9 cellular contexts compared by ENCODE assay signal in the genomic region with DNA sequence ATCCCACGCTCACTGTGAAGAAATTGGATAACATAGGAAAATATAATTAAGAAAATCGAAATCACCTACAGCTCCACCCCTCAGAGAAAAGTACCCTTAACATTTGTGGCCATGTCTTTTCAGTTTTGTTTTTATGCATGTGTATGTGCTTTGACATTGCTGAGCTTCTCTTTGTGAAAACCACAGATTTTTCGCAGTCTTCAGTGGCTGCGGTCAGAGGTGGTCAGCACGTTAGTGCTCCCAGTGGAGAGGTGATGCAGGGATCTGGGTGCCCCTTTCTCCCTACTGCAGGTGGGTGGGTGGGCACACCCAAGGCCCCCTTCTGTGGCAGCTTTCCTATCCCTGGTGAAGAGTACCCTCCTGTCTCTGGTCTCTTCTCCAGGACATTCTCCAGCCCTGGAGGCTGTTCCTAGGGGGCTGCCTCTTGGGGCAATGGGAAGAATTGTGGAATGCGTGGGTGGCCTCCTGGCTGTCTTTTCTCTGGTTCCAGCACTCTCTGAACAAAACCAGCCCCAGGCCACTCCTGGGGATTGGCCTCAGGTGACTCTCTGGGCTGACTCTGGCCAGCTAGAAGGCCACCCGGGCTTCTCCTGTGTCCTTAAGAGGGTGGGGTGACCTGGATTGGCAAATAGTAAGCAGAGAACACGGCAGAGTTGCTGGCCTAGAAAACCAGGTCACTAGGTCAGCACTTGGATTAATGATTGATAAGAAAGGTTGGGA. TPM values are rescaled to one million over a fixed set of nuclear protein-coding genes. Genes with fewer than 3 reads are reported as not detected.
DNase-seq lines count a peak whose midpoint lies in the region; ATAC-seq, FAIRE-seq and TF ChIP-seq lines count a peak whose summit lies in the region.
"Had no signal": no experiment of that assay in that cellular context is flagged by ENCODE, and none has a peak within 500 bp of the region (broad histone marks: within the 10 kb centered on the region; RNA-seq: fewer than 3 reads in every experiment).

No MANE protein-coding gene starts in this region.

- peak; percentile 46 to 49 for ATAC-seq in natural killer cell treated with Interleukin-12 subunit alpha and Interleukin-12 subunit beta and Interleukin-15 and Interleukin-18, amount 100 ng/mL, for 72 hours
- ATAC-seq in natural killer cell = no peak
- peak; percentile 95 for ATAC-seq in HepG2
- no peak for ATAC-seq in HG03280 (IDR thresholded peaks at IDR 0.05; ENCODE audit: unreplicated experiment)

- H3K27ac Mint-ChIP-seq in natural killer cell treated with Interleukin-12 subunit alpha and Interleukin-12 subunit beta and Interleukin-15 and Interleukin-18, amount 100 ng/mL, for 72 hours = peak overlapping the region in 1 of 2 donors; percentile 64
- peak overlapping the region in 1 of 2 donors; percentile 30 for H3K27ac Mint-ChIP-seq in natural killer cell

- H3K27ac ChIP-seq in HepG2 (ENCODE audit: extremely low read length, insufficient read depth, low read length) = peak overlapping the region; percentile 63

- peak overlapping the region; percentile 26; the same call in 1 of the 2 replicates for H3K9ac ChIP-seq in HepG2 (ENCODE audit: insufficient read depth, low read depth, low read length)

- peak overlapping the region in 1 of 3 experiments; percentile 49; a peak in 2 of 6 replicates for H3K4me3 ChIP-seq in HepG2 (replicated peaks in 1 of 3; ENCODE audit: insufficient read depth in 1 of 3, low read depth in 2 of 3, low read length in 3 of 3)

- CTCF ChIA-PET in HepG2 (lab: Yijun Ruan, JAX; ENCODE audit: low intra/inter-chr PET ratio, low total read pairs) = interaction anchor here (1.4 kb wide), 1 partner anchor 13 kb away, joined by 5 read pairs; no protein-coding TSS in a partner anchor

- TF ChIP-seq EP300 in HepG2 (IDR thresholded peaks at IDR 0.05; ENCODE audit: low read depth in 2 of 2, low read length in 2 of 2) (peak in 1 of 2 experiments; percentile 85; a peak in 2 of 4 replicates), HepG2 (CRISPR knock-in tag; IDR thresholded peaks at IDR 0.05; ENCODE audit: borderline replicate concordance) (no peak)

- WGBS in HepG2 (ENCODE audit: low lambda C conversion rate) = 50% methylated on average over 8 of the region's 8 CpGs

- no peaks in the 10 kb centered on the region for H4K20me1 ChIP-seq in HepG2 (ENCODE audit: insufficient read depth, low read length)

- no peak overlapping the region for H2AFZ ChIP-seq in HepG2 (ENCODE audit: low read length)

- no peaks in the 10 kb centered on the region for H3K79me2 ChIP-seq in HepG2 (ENCODE audit: insufficient read depth, low read length)

- intact Hi-C loops in natural killer cell (cut with micrococcal nuclease) = no loop called here
- intact Hi-C loops in HepG2 (cut with micrococcal nuclease; ENCODE audit: unreplicated experiment) = loop anchor here (1.0 to 5.0 kb wide), 2 partner anchors 13 to 35 kb away; no protein-coding TSS in a partner anchor

- in situ Hi-C loops in HepG2 (cut with HindIII; ENCODE audit: extremely low pct_ligation_motif_present, low pct_unique_long_range_greater_than_20kb) = no loop called here

- H3K36me3 ChIP-seq in HepG2 (replicated peaks in 1 of 2; ENCODE audit: control insufficient read depth in 1 of 2, insufficient read depth in 2 of 2, low read length in 2 of 2) = no peaks in the 10 kb centered on the region

- 0 out of 4 replicates have a peak, but pooled peaks of 1 of the 2 experiments have one; percentile 36 for TF ChIP-seq POLR2A in HepG2 (IDR thresholded peaks at IDR 0.05; ENCODE audit: insufficient read depth in 1 of 2, low read depth in 2 of 2, low read length in 2 of 2)

- peak; percentile 63 for FAIRE-seq in RCC 7860 (lab: Jason Lieb, UNC)
- FAIRE-seq in HepG2 (lab: Jason Lieb, UNC) = peak; percentile 98

- H3K9me3 Mint-ChIP-seq in natural killer cell treated with Interleukin-12 subunit alpha and Interleukin-12 subunit beta and Interleukin-15 and Interleukin-18, amount 100 ng/mL, for 72 hours = no peaks in the 10 kb centered on the region
- no peaks in the 10 kb centered on the region for H3K9me3 Mint-ChIP-seq in natural killer cell

- peaks cover 16 to 19% of the 10 kb centered on the region in 2 donors for H3K4me1 Mint-ChIP-seq in natural killer cell treated with Interleukin-12 subunit alpha and Interleukin-12 subunit beta and Interleukin-15 and Interleukin-18, amount 100 ng/mL, for 72 hours (ENCODE audit: low read depth in 2 of 2)
- peaks cover 10 to 30% of the 10 kb centered on the region in 2 donors for H3K4me1 Mint-ChIP-seq in natural killer cell

- no peak for TF ChIP-seq RAD21 in HepG2 (CRISPR knock-in tag; IDR thresholded peaks at IDR 0.05)

- BruUV-seq in HepG2 (replicated peaks; lab: Mats Ljungman, UMichigan) = no TSS peak

- H3K27me3 Mint-ChIP-seq in natural killer cell treated with Interleukin-12 subunit alpha and Interleukin-12 subunit beta and Interleukin-15 and Interleukin-18, amount 100 ng/mL, for 72 hours = no peaks in the 10 kb centered on the region
- H3K27me3 Mint-ChIP-seq in natural killer cell (ENCODE audit: low read depth in 2 of 2) = no peaks in the 10 kb centered on the region

- POLR2A ChIA-PET in HepG2 (lab: Yijun Ruan, JAX) = interaction anchor here (0.7 to 1.2 kb wide), 3 partner anchors 12 to 30 kb away, joined by 3 to 5 read pairs (median 3); no protein-coding TSS in a partner anchor

- no peak for DNase-seq in natural killer cell treated with Interleukin-12 subunit alpha and Interleukin-12 subunit beta and Interleukin-15 and Interleukin-18, amount 100 ng/mL, for 72 hours (ENCODE audit: low spot score)
- DNase-seq in natural killer cell (no peak), RCC 7860 (ENCODE audit: low spot score) (peak; percentile 59), HepG2 (ENCODE audit: low spot score) (peak; percentile 93), dedifferentiated amniotic fluid mesenchymal stem cell (ENCODE audit: extremely low spot score) (no peak), NCI-H345 (lab: John Stamatoyannopoulos, UW) (no peak), foreskin melanocyte (no peak)
- DNase-seq: cerebellar nuclear complex had no signal

- peaks cover 53% of the 10 kb centered on the region for H3K4me1 ChIP-seq in HepG2 (ENCODE audit: insufficient read depth, low read length)

- H3K27me3 ChIP-seq in HepG2 (ENCODE audit: control insufficient read depth in 1 of 2, insufficient read depth in 2 of 2, low read length in 2 of 2) = no peaks in the 10 kb centered on the region

- TF ChIP-seq CTCF in natural killer cell (IDR thresholded peaks at IDR 0.05) = no peak
- TF ChIP-seq CTCF in HepG2 (CRISPR knock-in tag; IDR thresholded peaks at IDR 0.05) = 0 out of 2 replicates have a peak, but pooled peaks have one; percentile 7

- H3K36me3 Mint-ChIP-seq in natural killer cell treated with Interleukin-12 subunit alpha and Interleukin-12 subunit beta and Interleukin-15 and Interleukin-18, amount 100 ng/mL, for 72 hours = no peaks in the 10 kb centered on the region
- no peaks in the 10 kb centered on the region for H3K36me3 Mint-ChIP-seq in natural killer cell

- no peaks in the 10 kb centered on the region for H3K9me3 ChIP-seq in HepG2 (ENCODE audit: low read length)

- peak overlapping the region; percentile 73 for H3K4me2 ChIP-seq in HepG2 (ENCODE audit: low read depth, low read length)

- no peak overlapping the region for H3K4me3 Mint-ChIP-seq in natural killer cell treated with Interleukin-12 subunit alpha and Interleukin-12 subunit beta and Interleukin-15 and Interleukin-18, amount 100 ng/mL, for 72 hours
- no peak overlapping the region for H3K4me3 Mint-ChIP-seq in natural killer cell

RNA-seq across cellular contexts. Expression of a gene that starts 49.8 kb away (rescaled TPM):
- 10 to 100 TPM; 10.4 to 27.3 TPM for total RNA-seq in natural killer cell treated with Interleukin-12 subunit alpha and Interleukin-12 subunit beta and Interleukin-15 and Interleukin-18, amount 100 ng/mL, for 72 hours
- 1 to 10 TPM; 2.2 to 3.2 (median 2.6) TPM for total RNA-seq in natural killer cell
- total RNA-seq in HepG2 (2016; rRNA removed; fragmentation: Illumina TruSeq; extraction: Trizol) = 9.7 and 11.2 TPM in 2 replicates
- 1.9 and 2.5 TPM in 2 replicates for total RNA-seq in HepG2 (2016; cell fraction: cytosol; rRNA removed; fragmentation: Illumina TruSeq; extraction: Trizol; ENCODE audit: low read depth)
- total RNA-seq in HepG2 (2016; cell fraction: insoluble cytoplasmic fraction; rRNA removed; fragmentation: Illumina TruSeq; extraction: Trizol) = 9.2 and 10.0 TPM in 2 replicates
- total RNA-seq in HepG2 (2016; cell fraction: membrane; rRNA removed; fragmentation: Illumina TruSeq; extraction: Trizol) = 6.3 and 6.7 TPM in 2 replicates
- total RNA-seq in HepG2 (2016; cell fraction: nucleus; rRNA removed; fragmentation: Illumina TruSeq; extraction: Trizol) = 4.8 and 7.1 TPM in 2 replicates
- polyA plus RNA-seq in HepG2 (2011; rRNA removed) = 7.1 and 7.9 TPM in 2 replicates
- 6.3 and 6.8 TPM in 2 replicates for polyA plus RNA-seq in HepG2 (2011; cell fraction: cytosol; rRNA removed)
- 6.9 and 8.4 TPM in 2 replicates for polyA plus RNA-seq in HepG2 (2011; cell fraction: nucleus; rRNA removed)
- polyA plus RNA-seq in HepG2 (2012) = 4.1 and 4.3 TPM in 2 replicates
- 1.5 and 1.6 TPM in 2 replicates for polyA plus RNA-seq in HepG2 (2016; cell fraction: cytosol; fragmentation: Illumina TruSeq; extraction: Trizol; ENCODE audit: low read depth)
- 7.5 and 8.6 TPM in 2 replicates for polyA plus RNA-seq in HepG2 (2016; cell fraction: insoluble cytoplasmic fraction; fragmentation: Illumina TruSeq; extraction: Trizol; ENCODE audit: low read depth)
- 3.0 and 4.3 TPM in 2 replicates for polyA plus RNA-seq in HepG2 (2016; cell fraction: membrane; fragmentation: Illumina TruSeq; extraction: Trizol; ENCODE audit: low read depth)
- 13.2 and 13.8 TPM in 2 replicates for polyA plus RNA-seq in HepG2 (2016; cell fraction: nucleus; fragmentation: Illumina TruSeq; extraction: Trizol; ENCODE audit: insufficient read depth, low read depth)
- polyA minus RNA-seq in HepG2 (2011; rRNA and poly(A)+ RNA removed; ENCODE audit: low replicate concordance) = 14.3 and 23.1 TPM in 2 replicates
- 5.5 TPM in 2 replicates for polyA minus RNA-seq in HepG2 (2011; cell fraction: cytosol; rRNA and poly(A)+ RNA removed)
- 1.8 and 2.4 TPM in 2 replicates for polyA minus RNA-seq in HepG2 (2011; cell fraction: nucleus; rRNA and poly(A)+ RNA removed)

RNA-seq across cellular contexts. Expression of a gene that starts 59.9 kb away (rescaled TPM):
- 10 to 100 TPM; 19.6 to 19.9 TPM for total RNA-seq in natural killer cell treated with Interleukin-12 subunit alpha and Interleukin-12 subunit beta and Interleukin-15 and Interleukin-18, amount 100 ng/mL, for 72 hours
- total RNA-seq in natural killer cell (10 to 100 TPM; 14.4 to 20.4 (median 18.8) TPM), HepG2 (2016; rRNA removed; fragmentation: Illumina TruSeq; extraction: Trizol) (5.8 and 6.1 TPM in 2 replicates)
- total RNA-seq in HepG2 (2016; cell fraction: cytosol; rRNA removed; fragmentation: Illumina TruSeq; extraction: Trizol; ENCODE audit: low read depth) = 2.7 and 2.8 TPM in 2 replicates
- 4.8 and 5.7 TPM in 2 replicates for total RNA-seq in HepG2 (2016; cell fraction: insoluble cytoplasmic fraction; rRNA removed; fragmentation: Illumina TruSeq; extraction: Trizol)
- total RNA-seq in HepG2 (2016; cell fraction: membrane; rRNA removed; fragmentation: Illumina TruSeq; extraction: Trizol) = 6.6 and 7.6 TPM in 2 replicates
- total RNA-seq in HepG2 (2016; cell fraction: nucleus; rRNA removed; fragmentation: Illumina TruSeq; extraction: Trizol) = 3.7 and 4.7 TPM in 2 replicates
- polyA plus RNA-seq in HepG2 (2011; rRNA removed) = 13.3 and 16.2 TPM in 2 replicates
- 11.1 and 13.7 TPM in 2 replicates for polyA plus RNA-seq in HepG2 (2011; cell fraction: cytosol; rRNA removed)
- 26.3 and 29.6 TPM in 2 replicates for polyA plus RNA-seq in HepG2 (2011; cell fraction: nucleus; rRNA removed)
- polyA plus RNA-seq in HepG2 (2012) = 10.1 and 11.2 TPM in 2 replicates
- polyA plus RNA-seq in HepG2 (2016; cell fraction: cytosol; fragmentation: Illumina TruSeq; extraction: Trizol; ENCODE audit: low read depth) = 1.9 and 2.4 TPM in 2 replicates
- 7.9 and 11.5 TPM in 2 replicates for polyA plus RNA-seq in HepG2 (2016; cell fraction: insoluble cytoplasmic fraction; fragmentation: Illumina TruSeq; extraction: Trizol; ENCODE audit: low read depth)
- polyA plus RNA-seq in HepG2 (2016; cell fraction: membrane; fragmentation: Illumina TruSeq; extraction: Trizol; ENCODE audit: low read depth) = 7.6 and 8.0 TPM in 2 replicates
- polyA plus RNA-seq in HepG2 (2016; cell fraction: nucleus; fragmentation: Illumina TruSeq; extraction: Trizol; ENCODE audit: insufficient read depth, low read depth) = 16.8 and 19.6 TPM in 2 replicates
- 8.4 and 18.8 TPM in 2 replicates for polyA minus RNA-seq in HepG2 (2011; rRNA and poly(A)+ RNA removed; ENCODE audit: low replicate concordance)
- 6.6 and 6.9 TPM in 2 replicates for polyA minus RNA-seq in HepG2 (2011; cell fraction: cytosol; rRNA and poly(A)+ RNA removed)
- polyA minus RNA-seq in HepG2 (2011; cell fraction: nucleus; rRNA and poly(A)+ RNA removed) = 5.6 and 5.7 TPM in 2 replicates

Comparison
In these comparisons a context has a peak if more than half of its experiments do, and no peak if none do; other contexts are left out.
1. ATAC-seq: peak in natural killer cell treated with Interleukin-12 subunit alpha and Interleukin-12 subunit beta and Interleukin-15 and Interleukin-18, amount 100 ng/mL, for 72 hours (2 of 2) and HepG2 (single experiment); none in natural killer cell (0 of 3) and HG03280 (single experiment).
2. DNase-seq: peak in RCC 7860 (single experiment) and HepG2 (single experiment); none in natural killer cell treated with Interleukin-12 subunit alpha and Interleukin-12 subunit beta and Interleukin-15 and Interleukin-18, amount 100 ng/mL, for 72 hours (single experiment), natural killer cell (single experiment), dedifferentiated amniotic fluid mesenchymal stem cell (single experiment), NCI-H345 (single experiment) and foreskin melanocyte (single experiment).